In genomic region chr11:5683636-5684387, GRCh38 we compare ENCODE assay signal across 10 cellular contexts. TPM values are rescaled to one million over a fixed set of nuclear protein-coding genes. Genes with fewer than 3 reads are reported as not detected.
A peak's percentile ranks its signal among the peaks of the same experiment; 100 is the strongest.
DNase-seq lines count a peak whose midpoint lies in the region; ATAC-seq and TF ChIP-seq lines count a peak whose summit lies in the region.
"Not testable (repeated sequence)": the region's sequence is repeated elsewhere in the genome, so short reads cannot be mapped to it uniquely, and the experiment has no call there.
"Had no signal": no experiment of that assay in that cellular context is flagged by ENCODE, and none has a peak within 500 bp of the region (broad histone marks: within the 10 kb centered on the region; RNA-seq: fewer than 3 reads in every experiment).

No MANE protein-coding gene starts in this region.

- H3K4me2 ChIP-seq in HCT116 (ENCODE audit: low read length): peak overlapping the region; percentile 81
- H3K4me2 ChIP-seq in SK-N-SH: peak overlapping the region; percentile 96
- H3K4me2 ChIP-seq in osteoblast (ENCODE audit: insufficient read depth, low read length): peak overlapping the region; percentile 88

- H3K27ac ChIP-seq in HCT116 (ENCODE audit: low read depth, low read length) (peak overlapping the region; percentile 76), SK-N-SH (ENCODE audit: low read depth in 2 of 2, low read length in 1 of 2) (peak overlapping the region; percentile 78 to 100; a peak in 3 of 4 replicates), dorsolateral prefrontal cortex (peak overlapping the region in 56 of 59 donors; percentile 9 to 94 (median 82)), osteoblast (ENCODE audit: low read depth, low read length) (peak overlapping the region; percentile 100)

- H3K9ac ChIP-seq in HCT116 (ENCODE audit: low read length) (peak overlapping the region; percentile 66), SK-N-SH (peak overlapping the region; percentile 83)

- CTCF ChIA-PET in HCT116 (lab: Charles Lee): interaction anchor here (0.7 to 1.4 kb wide), 2 partner anchors 13 to 84 kb away, joined by 3 to 4 read pairs; no protein-coding TSS in a partner anchor
- CTCF ChIA-PET in SK-N-SH (lab: Yijun Ruan, JAX): not testable (repeated sequence)

- intact Hi-C loops in HCT116 (cut with micrococcal nuclease): loop anchor here (10.0 kb wide), 1 partner anchor 641 kb away; the partner anchor contains the start of gene CAVIN3
- intact Hi-C loops in dorsolateral prefrontal cortex (cut with DNase I): not testable (repeated sequence)

- peaks cover 13% of the 10 kb centered on the region for H3F3A ChIP-seq in SK-N-SH (replicated peaks; ENCODE audit: insufficient read depth)

- POLR2A ChIA-PET in HCT116 (lab: Charles Lee): interaction anchor here (0.9 to 1.6 kb wide), 5 partner anchors 12 to 207 kb away, joined by 3 to 8 read pairs (median 4); no protein-coding TSS in a partner anchor
- POLR2A ChIA-PET in SK-N-SH (lab: Yijun Ruan, JAX): not testable (repeated sequence)

- TF ChIP-seq RAD21 in HCT116 (IDR thresholded peaks at IDR 0.05; ENCODE audit: low read depth); SK-N-SH (IDR thresholded peaks at IDR 0.05; ENCODE audit: low read length): not testable (repeated sequence)

- not testable (repeated sequence) for H3K36me3 ChIP-seq in HCT116 (ENCODE audit: control insufficient read depth in 1 of 2, insufficient read depth in 2 of 2, low read length in 2 of 2); SK-N-SH (replicated peaks in 1 of 2; ENCODE audit: control insufficient read depth in 1 of 2, insufficient read depth in 2 of 2, low read length in 1 of 2); osteoblast (ENCODE audit: insufficient read depth, low read length)

- RAD21 ChIA-PET in HCT116 (lab: Charles Lee; ENCODE audit: low non-redundant PET in 1 of 2, low total read pairs in 2 of 2, uncharacterized antibody in 2 of 2, unreplicated experiment in 2 of 2): not testable (repeated sequence)

- TSS peak; percentile 77 for BruUV-seq in HCT116 (replicated peaks; lab: Mats Ljungman, UMichigan)

- H2AFZ ChIP-seq in HCT116 (ENCODE audit: low read depth, low read length, poor library complexity, severe bottlenecking); osteoblast (ENCODE audit: low read length): not testable (repeated sequence)
- peak overlapping the region; percentile 69; the same call in 1 of the 2 replicates for H2AFZ ChIP-seq in SK-N-SH (ENCODE audit: low read depth)

- TF ChIP-seq POLR2A in HCT116 (IDR thresholded peaks at IDR 0.05; ENCODE audit: borderline replicate concordance, extremely low read depth, insufficient read depth, insufficient read length): not testable (repeated sequence)

- peaks cover 4 to 13% of the 10 kb centered on the region in 2 experiments; a peak in 2 of 4 replicates for H3K4me1 ChIP-seq in HCT116 (ENCODE audit: control insufficient read depth in 1 of 2, insufficient read depth in 2 of 2, low read length in 2 of 2)
- H3K4me1 ChIP-seq in SK-N-SH (ENCODE audit: control insufficient read depth in 1 of 2, insufficient read depth in 2 of 2, low read depth in 1 of 2, low read length in 1 of 2): not testable (repeated sequence)
- H3K4me1 ChIP-seq in osteoblast (ENCODE audit: insufficient read depth, low read length): peaks cover 14% of the 10 kb centered on the region

- TF ChIP-seq CTCF in AG10803 (conservative IDR thresholded peaks at IDR 0.05; ENCODE audit: low read length); HCT116 (IDR thresholded peaks at IDR 0.05 in 2 of 3, conservative IDR thresholded peaks at IDR 0.05 in 1 of 3; ENCODE audit: borderline replicate concordance in 1 of 3, insufficient read depth in 1 of 3, low read depth in 2 of 3, low read length in 2 of 3); SK-N-SH (IDR thresholded peaks at IDR 0.05); dorsolateral prefrontal cortex (IDR thresholded peaks at IDR 0.05 in 54 of 56, conservative IDR thresholded peaks at IDR 0.05 in 2 of 56; ENCODE audit: low read depth in 1 of 56, partially characterized antibody in 56 of 56); osteoblast (IDR thresholded peaks at IDR 0.05; ENCODE audit: extremely low read depth, low read depth, low read length): not testable (repeated sequence)

- 17% methylated on average over 15 of the region's 15 CpGs for WGBS in SK-N-SH (ENCODE audit: low lambda C conversion rate)

- H3K79me2 ChIP-seq in HCT116 (ENCODE audit: insufficient read depth, low read length): not testable (repeated sequence)
- peaks cover 32% of the 10 kb centered on the region for H3K79me2 ChIP-seq in SK-N-SH (ENCODE audit: insufficient read depth)
- H3K79me2 ChIP-seq in osteoblast (ENCODE audit: insufficient read depth, low read length): peaks cover 28% of the 10 kb centered on the region

- DNase-seq in AG10803 (ENCODE audit: low read depth); HCT116 (ENCODE audit: low read depth, low spot score); SK-N-SH; dorsolateral prefrontal cortex: not testable (repeated sequence)
- peak; percentile 12 for DNase-seq in activated T-helper 9 cell treated with anti-CD3 and anti-CD28 coated beads, Interleukin-2, amount 50 U/mL, for 16 hours (ENCODE audit: low read depth)
- peak; percentile 79 for DNase-seq in osteoblast (ENCODE audit: insufficient read length, low spot score, missing footprints)
- peak; percentile 47 for DNase-seq in stimulated activated naive CD8-positive, alpha-beta T cell treated with anti-CD3 and anti-CD28 coated beads, Interleukin-15, Interleukin-2, amounts not matched to agents 100 U/mL and 50 U/mL, for 24 hours

- H3K4me3 ChIP-seq in AG10803 (ENCODE audit: low read length) (peak overlapping the region; percentile 60), HCT116 (replicated peaks in 1 of 2; ENCODE audit: low read depth in 1 of 2, low read length in 2 of 2) (peak overlapping the region; percentile 34 to 63), SK-N-SH (ENCODE audit: low read depth in 2 of 2, low read length in 1 of 2) (peak overlapping the region; percentile 52 to 74; a peak in 3 of 4 replicates), dorsolateral prefrontal cortex (peak overlapping the region in 58 of 59 donors; percentile 10 to 67 (median 48)), iPS-18c (ENCODE audit: insufficient read depth, low read depth, low read length) (peak overlapping the region; percentile 47; the same call in 1 of the 2 replicates), osteoblast (ENCODE audit: insufficient read depth, low read length) (peak overlapping the region; percentile 69)

- not testable (repeated sequence) for H3K9me2 ChIP-seq in HCT116 (ENCODE audit: insufficient read depth); SK-N-SH

- not testable (repeated sequence) for H4K20me1 ChIP-seq in HCT116 (ENCODE audit: insufficient read depth); SK-N-SH (ENCODE audit: insufficient read depth); osteoblast (ENCODE audit: insufficient read depth, low read length)

- not testable (repeated sequence) for H3K9me3 ChIP-seq in HCT116 (ENCODE audit: control insufficient read depth in 1 of 2, insufficient read depth in 1 of 2, low read depth in 1 of 2, low read length in 2 of 2); SK-N-SH; iPS-18c (ENCODE audit: control insufficient read depth, insufficient read depth, low read length); osteoblast (ENCODE audit: low read depth, low read length)

- TF ChIP-seq EP300 in SK-N-SH (IDR thresholded peaks at IDR 0.05; ENCODE audit: borderline replicate concordance in 1 of 2, low read depth in 1 of 2, low read length in 1 of 2): not testable (repeated sequence)

- not testable (repeated sequence) for ATAC-seq in HCT116; stimulated activated naive CD8-positive, alpha-beta T cell treated with anti-CD3 and anti-CD28 coated beads, Interleukin-15, Interleukin-2, amounts not matched to agents 100 U/mL and 50 U/mL, for 24 hours

- H3K27me3 ChIP-seq in HCT116 (ENCODE audit: insufficient read depth, low read length); SK-N-SH (ENCODE audit: insufficient read depth); dorsolateral prefrontal cortex; osteoblast (ENCODE audit: insufficient read depth, low read length): not testable (repeated sequence)

TF ChIP-seq in SK-N-SH, 30 proteins besides CTCF, POLR2A, EP300 and RAD21:
- 0 out of 2 replicates have a peak, but pooled peaks have one; percentile 13 for TF ChIP-seq POLR2AphosphoS5 (IDR thresholded peaks at IDR 0.05; ENCODE audit: low read depth, low read length)

RNA-seq across cellular contexts. Expression of gene TRIM5, which starts 1.1 kb away (rescaled TPM):
- total RNA-seq in HCT116 (2021; ENCODE audit: unreplicated experiment): 13.7 TPM
- polyA plus RNA-seq in HCT116 (2012): 9.9 and 12.0 TPM in 2 replicates
- polyA plus RNA-seq in SK-N-SH (2012; rRNA removed): 22.9 and 29.4 TPM in 2 replicates
- polyA plus RNA-seq in SK-N-SH (2012; cell fraction: cytosol; rRNA removed): 25.9 and 27.1 TPM in 2 replicates
- polyA plus RNA-seq in SK-N-SH (2012; cell fraction: nucleus; rRNA removed): 19.6 and 26.8 TPM in 2 replicates
- 10 to 100 TPM in 18 of 120 experiments, 1 to 10 TPM in 102; 2.7 to 18.5 (median 7.0) TPM for total RNA-seq in dorsolateral prefrontal cortex
- total RNA-seq in osteoblast: 25.9 and 29.7 TPM in 2 replicates

RNA-seq across cellular contexts. Expression of gene TRIM22, which starts 5.8 kb away (rescaled TPM):
- total RNA-seq in HCT116 (2021; ENCODE audit: unreplicated experiment): 0.61 TPM
- 0.25 and 0.42 TPM in 2 replicates for polyA plus RNA-seq in HCT116 (2012)
- 47.1 and 80.4 TPM in 2 replicates for polyA plus RNA-seq in SK-N-SH (2012; rRNA removed)
- polyA plus RNA-seq in SK-N-SH (2012; cell fraction: cytosol; rRNA removed): 45.7 and 47.7 TPM in 2 replicates
- 118 and 211 TPM in 2 replicates for polyA plus RNA-seq in SK-N-SH (2012; cell fraction: nucleus; rRNA removed)
- 10 to 100 TPM; 15.5 to 93.4 (median 31.6) TPM for total RNA-seq in dorsolateral prefrontal cortex
- 152 and 185 TPM in 2 replicates for total RNA-seq in osteoblast

RNA-seq across cellular contexts. Expression of gene OR56B1, which starts 52.4 kb away (rescaled TPM):
- total RNA-seq in HCT116 (2021; ENCODE audit: unreplicated experiment): not detected
- not detected in 2 replicates for polyA plus RNA-seq in HCT116 (2012)
- not detected in 2 replicates for polyA plus RNA-seq in SK-N-SH (2012; rRNA removed)
- polyA plus RNA-seq in SK-N-SH (2012; cell fraction: cytosol; rRNA removed): not detected in 2 replicates
- polyA plus RNA-seq in SK-N-SH (2012; cell fraction: nucleus; rRNA removed): not detected in 2 replicates
- 1 to 10 TPM in 2 of 120 experiments, under 1 TPM in 49, not detected in 69; 0.17 to 1.1 (median 0.33) TPM for total RNA-seq in dorsolateral prefrontal cortex
- under 0.01 TPM in 1 of 2 replicates, not detected in the other for total RNA-seq in osteoblast
- total RNA-seq: frontal cortex, occipital lobe had no signal

RNA-seq across cellular contexts. Expression of gene TRIM34, which starts 59.0 kb away (rescaled TPM):
- 0.42 TPM for total RNA-seq in HCT116 (2021; ENCODE audit: unreplicated experiment)
- 0.56 and 0.88 TPM in 2 replicates for polyA plus RNA-seq in HCT116 (2012)
- 3.2 and 4.6 TPM in 2 replicates for polyA plus RNA-seq in SK-N-SH (2012; rRNA removed)
- polyA plus RNA-seq in SK-N-SH (2012; cell fraction: cytosol; rRNA removed): 3.9 and 4.2 TPM in 2 replicates
- polyA plus RNA-seq in SK-N-SH (2012; cell fraction: nucleus; rRNA removed): 2.9 and 6.8 TPM in 2 replicates
- 1 to 10 TPM in 92 of 120 experiments, under 1 TPM in 27, not detected in 1; 0.28 to 4.5 (median 1.4) TPM for total RNA-seq in dorsolateral prefrontal cortex
- 8.3 and 10.3 TPM in 2 replicates for total RNA-seq in osteoblast

Comparison
In these comparisons a context has a peak if more than half of its experiments do, and no peak if none do; other contexts are left out.
1. RNA of gene TRIM22, which starts 5.8 kb away (total RNA-seq): 152 to 185 TPM in osteoblast and 15.5 to 93.4 TPM in dorsolateral prefrontal cortex; 0.61 TPM in HCT116 (single experiment); every median in the first group is over 10 times any median in the second.
2. Peak in every context shown above with its lines, with median percentiles within 50 percentile points of each other: H3K4me3 ChIP-seq, H3K27ac ChIP-seq and H3K4me2 ChIP-seq.